8 cellular contexts compared by ENCODE assay signal in genomic region chr2:190318931-190319556, GRCh38. TPM values are rescaled to one million over a fixed set of nuclear protein-coding genes. Genes with fewer than 3 reads are reported as not detected.
DNase-seq lines count a peak whose midpoint lies in the region; ATAC-seq and TF ChIP-seq lines count a peak whose summit lies in the region.

No MANE protein-coding gene starts in this region.

- H2BK12ac ChIP-seq in mesenchymal stem cell (ENCODE audit: low read length in 2 of 2), result no peak overlapping the region

- H3K4me1 ChIP-seq in SJCRH30 (no peaks in the 10 kb centered on the region; the same call in 1 of the 2 replicates), mesenchymal stem cell (ENCODE audit: control insufficient read depth, insufficient read depth, low read depth, low read length) (peaks cover 8% of the 10 kb centered on the region), upper lobe of left lung (peaks cover 10 to 40% (median 20%) of the 10 kb centered on the region in 4 donors)

- H3K79me1 ChIP-seq in mesenchymal stem cell (replicated peaks; ENCODE audit: low read length, poor library complexity, severe bottlenecking), result peaks cover 19% of the 10 kb centered on the region

- no peak overlapping the region for H4K8ac ChIP-seq in mesenchymal stem cell (ENCODE audit: low read length)

- H2BK120ac ChIP-seq in mesenchymal stem cell (ENCODE audit: low read depth, low read length), result no peak overlapping the region

- H3K4me2 ChIP-seq in mesenchymal stem cell (ENCODE audit: low read length, poor library complexity, severe bottlenecking), result peak overlapping the region; percentile 95

- no peak for DNase-seq in AG09309 (ENCODE audit: low read depth)
- DNase-seq in SJCRH30, result peak in 1 of 2 experiments; percentile 37
- DNase-seq in dermis blood vessel endothelial cell, result peak; percentile 33
- no peak for DNase-seq in mesenchymal stem cell
- DNase-seq in upper lobe of left lung, result peak in 1 of 2 donors; percentile 30
- no peak for DNase-seq in MV-4-11 (lab: John Stamatoyannopoulos, UW)

- TF ChIP-seq POLR2A in upper lobe of left lung (IDR thresholded peaks at IDR 0.05), result no peak

- H3K14ac ChIP-seq in mesenchymal stem cell (ENCODE audit: low read length in 2 of 2), result peak overlapping the region in 1 of 2 experiments; percentile 4

- H3K27ac ChIP-seq in SJCRH30, result no peak overlapping the region; the same call in 1 of the 2 replicates
- peak overlapping the region; percentile 78 for H3K27ac ChIP-seq in mesenchymal stem cell (ENCODE audit: low read length, poor library complexity, severe bottlenecking)
- peak overlapping the region; percentile 80 to 94 (median 84) for H3K27ac ChIP-seq in upper lobe of left lung

- TF ChIP-seq EP300 in upper lobe of left lung (IDR thresholded peaks at IDR 0.05), result no peak

- H4K91ac ChIP-seq in mesenchymal stem cell (ENCODE audit: low read length), result no peak overlapping the region

- 10% methylated on average over 11 of the region's 13 CpGs for WGBS in mesenchymal stem cell
- 5% methylated on average over 10 to 13 of the region's 13 CpGs for WGBS in upper lobe of left lung, 2 donors

- H3K27me3 ChIP-seq in SJCRH30, result no peaks in the 10 kb centered on the region
- no peaks in the 10 kb centered on the region for H3K27me3 ChIP-seq in mesenchymal stem cell (ENCODE audit: control insufficient read depth in 1 of 2, insufficient read depth in 1 of 2, low read length in 2 of 2)
- H3K27me3 ChIP-seq in upper lobe of left lung, result no peaks in the 10 kb centered on the region

- peak overlapping the region; percentile 52 to 58 for H3K18ac ChIP-seq in mesenchymal stem cell (ENCODE audit: low read depth in 1 of 2, low read length in 2 of 2)

- no peak overlapping the region for H2AK5ac ChIP-seq in mesenchymal stem cell (ENCODE audit: low read length, severe bottlenecking)

- peak; percentile 31 for ATAC-seq in GM18517 (IDR thresholded peaks at IDR 0.05; ENCODE audit: unreplicated experiment)
- ATAC-seq in HG03060 (IDR thresholded peaks at IDR 0.05; ENCODE audit: low read depth, unreplicated experiment), result peak; percentile 20
- peak; percentile 19 to 34 for ATAC-seq in upper lobe of left lung (ENCODE audit: low FRiP score in 2 of 2)

- no peak overlapping the region for H3K4ac ChIP-seq in mesenchymal stem cell (ENCODE audit: low read depth in 1 of 2, low read length in 2 of 2)

- no peak overlapping the region for H2BK5ac ChIP-seq in mesenchymal stem cell (ENCODE audit: low read depth, low read length, poor library complexity, severe bottlenecking)

- H3K9me3 ChIP-seq in SJCRH30 (replicated peaks) (no peaks in the 10 kb centered on the region), mesenchymal stem cell (ENCODE audit: control insufficient read depth, low read length) (no peaks in the 10 kb centered on the region), upper lobe of left lung (no peaks in the 10 kb centered on the region)

- H3K23ac ChIP-seq in mesenchymal stem cell (ENCODE audit: low read length in 2 of 2), result peak overlapping the region in 1 of 2 experiments; percentile 29

- H2AFZ ChIP-seq in mesenchymal stem cell (ENCODE audit: low read depth, low read length), result no peak overlapping the region

- H3K36me3 ChIP-seq in SJCRH30, result no peaks in the 10 kb centered on the region
- H3K36me3 ChIP-seq in mesenchymal stem cell (ENCODE audit: control insufficient read depth in 1 of 2, insufficient read depth in 2 of 2, low read depth in 1 of 2, low read length in 2 of 2), result no peaks in the 10 kb centered on the region
- H3K36me3 ChIP-seq in upper lobe of left lung, result no peaks in the 10 kb centered on the region

- no peak overlapping the region for H2BK15ac ChIP-seq in mesenchymal stem cell (ENCODE audit: low read depth, poor library complexity, severe bottlenecking)

- TF ChIP-seq CTCF in AG09309 (IDR thresholded peaks at IDR 0.05; ENCODE audit: control insufficient read depth, insufficient read depth, low read depth, low read length, missing control alignments) (no peak), upper lobe of left lung (IDR thresholded peaks at IDR 0.05) (no peak)

- peak overlapping the region; percentile 73 for H3K4me3 ChIP-seq in AG09309 (ENCODE audit: control insufficient read depth, low read depth, low read length)
- H3K4me3 ChIP-seq in SJCRH30, result peak overlapping the region; percentile 62
- peak overlapping the region; percentile 71 to 86 for H3K4me3 ChIP-seq in mesenchymal stem cell (ENCODE audit: insufficient read depth in 1 of 2, low read depth in 1 of 2, low read length in 2 of 2)
- peak overlapping the region; percentile 52 to 82 (median 66) for H3K4me3 ChIP-seq in upper lobe of left lung

- peak overlapping the region; percentile 86 for H3K9ac ChIP-seq in mesenchymal stem cell (ENCODE audit: low read length)

RNA-seq across cellular contexts. Expression of gene HIBCH, which starts 0.6 kb away (rescaled TPM):
- total RNA-seq in SJCRH30 (2014; rRNA removed; shearing (Covaris generic)), result 58.7 and 70.9 TPM in 2 replicates
- total RNA-seq in dermis blood vessel endothelial cell (22.6 and 26.2 TPM in 2 replicates), upper lobe of left lung (10 to 100 TPM; 10.1 to 24.2 (median 14.7) TPM)
- polyA plus RNA-seq in mesenchymal stem cell (2013, experiment 1 of 2), result 17.1 TPM
- polyA plus RNA-seq in mesenchymal stem cell (2013, experiment 2 of 2), result 18.5 TPM

RNA-seq across cellular contexts. Expression of gene INPP1, which starts 24.3 kb away (rescaled TPM):
- 27.2 and 35.0 TPM in 2 replicates for total RNA-seq in SJCRH30 (2014; rRNA removed; shearing (Covaris generic))
- 14.5 and 26.9 TPM in 2 replicates for total RNA-seq in dermis blood vessel endothelial cell
- 19.5 TPM for polyA plus RNA-seq in mesenchymal stem cell (2013, experiment 1 of 2)
- polyA plus RNA-seq in mesenchymal stem cell (2013, experiment 2 of 2), result 17.6 TPM
- 10 to 100 TPM; 17.6 to 37.6 (median 26.9) TPM for total RNA-seq in upper lobe of left lung
